Comparison of ENCODE assay signal across 8 cellular contexts in genomic region chr1:236794585-236795034, GRCh38. TPM values are rescaled to one million over a fixed set of nuclear protein-coding genes. Genes with fewer than 3 reads are reported as not detected.
DNase-seq lines count a peak whose midpoint lies in the region; ATAC-seq, FAIRE-seq and TF ChIP-seq lines count a peak whose summit lies in the region.

No MANE protein-coding gene starts in this region.

- H3K36me3 Mint-ChIP-seq in activated T-cell treated with anti-CD3 and anti-CD28 coated beads, Interleukin-2, amount 50 U/mL, for 4 hours (ENCODE audit: insufficient read depth), result no peaks in the 10 kb centered on the region

- no peak for FAIRE-seq in HepG2 (lab: Jason Lieb, UNC)

- peak overlapping the region; percentile 84 for H3K4me3 Mint-ChIP-seq in activated T-cell treated with anti-CD3 and anti-CD28 coated beads, Interleukin-2, amount 50 U/mL, for 4 hours

- POLR2A ChIA-PET in HepG2 (lab: Yijun Ruan, JAX), result interaction anchor here (0.8 to 3.8 kb wide), 12 partner anchors 9 to 190 kb away, joined by 3 to 39 read pairs (median 6); partner anchors contain the start of gene HEATR1

- peak overlapping the region in 3 of 5 donors; percentile 48 to 94 (median 93) for H3K27ac ChIP-seq in adrenal gland
- H3K27ac ChIP-seq in HepG2 (ENCODE audit: extremely low read length, insufficient read depth, low read length), result peak overlapping the region; percentile 51
- H3K27ac ChIP-seq in tibial artery, result peak overlapping the region; percentile 93 to 97

- no peak for TF ChIP-seq RAD21 in HepG2 (CRISPR knock-in tag; IDR thresholded peaks at IDR 0.05)

- no peak for DNase-seq in activated T-cell treated with anti-CD3 and anti-CD28 coated beads, Interleukin-2, amount 50 U/mL, for 4 hours
- DNase-seq in activated T-cell treated with anti-CD3 and anti-CD28 coated beads, Interleukin-2, amount 50 U/mL, for 48 hours, result no peak
- DNase-seq in adrenal gland (no peak), HepG2 (ENCODE audit: low spot score) (no peak), tibial artery (no peak), NCI-H187 treated with DMSO at 0.1 percent for 48 hours (lab: John Stamatoyannopoulos, UW) (no peak), NCI-H1694 treated with DMSO at 0.1 percent for 48 hours (lab: John Stamatoyannopoulos, UW) (no peak)

- ATAC-seq in activated T-cell treated with anti-CD3 and anti-CD28 coated beads, Interleukin-2, amount 50 U/mL, for 4 hours, result no peak
- ATAC-seq in HepG2 (no peak), HG02571 (IDR thresholded peaks at IDR 0.05; ENCODE audit: unreplicated experiment) (no peak)

- TF ChIP-seq EP300 in HepG2 (IDR thresholded peaks at IDR 0.05; ENCODE audit: low read depth in 2 of 2, low read length in 2 of 2) (no peak), HepG2 (CRISPR knock-in tag; IDR thresholded peaks at IDR 0.05; ENCODE audit: borderline replicate concordance) (no peak)

- H3K4me1 Mint-ChIP-seq in activated T-cell treated with anti-CD3 and anti-CD28 coated beads, Interleukin-2, amount 50 U/mL, for 4 hours (ENCODE audit: low read depth), result peaks cover 26% of the 10 kb centered on the region

- no peak for TF ChIP-seq CTCF in adrenal gland (IDR thresholded peaks at IDR 0.05)
- TF ChIP-seq CTCF in HepG2 (CRISPR knock-in tag; IDR thresholded peaks at IDR 0.05), result no peak
- no peak for TF ChIP-seq CTCF in tibial artery (IDR thresholded peaks at IDR 0.05)

- in situ Hi-C loops in HepG2 (cut with HindIII; ENCODE audit: extremely low pct_ligation_motif_present, low pct_unique_long_range_greater_than_20kb), result no loop called here

- BruUV-seq in HepG2 (replicated peaks; lab: Mats Ljungman, UMichigan), result TSS peak; percentile 90

- intact Hi-C loops in adrenal gland (cut with DNase I), result no loop called here
- intact Hi-C loops in HepG2 (cut with micrococcal nuclease; ENCODE audit: unreplicated experiment), result loop anchor here (1.0 to 2.0 kb wide), 2 partner anchors 50 to 68 kb away; no protein-coding TSS in a partner anchor
- intact Hi-C loops in tibial artery (cut with DNase I; ENCODE audit: low total_unique reads), result no loop called here

- CTCF ChIA-PET in HepG2 (lab: Yijun Ruan, JAX; ENCODE audit: low intra/inter-chr PET ratio, low total read pairs), result no interaction called here

- H3K9ac ChIP-seq in HepG2 (ENCODE audit: insufficient read depth, low read depth, low read length), result peak overlapping the region; percentile 66

- H3K9me3 ChIP-seq in adrenal gland (replicated peaks in 1 of 3) (no peaks in the 10 kb centered on the region), HepG2 (ENCODE audit: low read length) (no peaks in the 10 kb centered on the region), tibial artery (no peaks in the 10 kb centered on the region)

- H3K9me3 Mint-ChIP-seq in activated T-cell treated with anti-CD3 and anti-CD28 coated beads, Interleukin-2, amount 50 U/mL, for 4 hours, result no peaks in the 10 kb centered on the region

- H3K4me3 ChIP-seq in adrenal gland (peak overlapping the region in 2 of 4 donors; percentile 68 to 86), HepG2 (replicated peaks in 1 of 3; ENCODE audit: insufficient read depth in 1 of 3, low read depth in 2 of 3, low read length in 3 of 3) (peak overlapping the region; percentile 61 to 87 (median 86)), tibial artery (peak overlapping the region; percentile 86 to 89)

- H3K4me1 ChIP-seq in adrenal gland (replicated peaks in 1 of 2), result peaks cover 7 to 30% of the 10 kb centered on the region in 2 donors
- H3K4me1 ChIP-seq in HepG2 (ENCODE audit: insufficient read depth, low read length), result peaks cover 35% of the 10 kb centered on the region
- H3K4me1 ChIP-seq in tibial artery, result peaks cover 0 to 32% (median 13%) of the 10 kb centered on the region in 4 donors

- no peaks in the 10 kb centered on the region for H3K36me3 ChIP-seq in adrenal gland (replicated peaks in 1 of 2)
- H3K36me3 ChIP-seq in HepG2 (replicated peaks in 1 of 2; ENCODE audit: control insufficient read depth in 1 of 2, insufficient read depth in 2 of 2, low read length in 2 of 2), result no peaks in the 10 kb centered on the region
- H3K36me3 ChIP-seq in tibial artery, result no peaks in the 10 kb centered on the region

- no peaks in the 10 kb centered on the region for H4K20me1 ChIP-seq in HepG2 (ENCODE audit: insufficient read depth, low read length)

- WGBS in adrenal gland, 4 donors, result 11 to 28% (median 13%) methylated on average over 7 to 11 of the region's 11 CpGs
- WGBS in HepG2 (ENCODE audit: low lambda C conversion rate), result 2% methylated on average over 11 of the region's 11 CpGs

- H3K27me3 ChIP-seq in adrenal gland, result no peaks in the 10 kb centered on the region
- H3K27me3 ChIP-seq in HepG2 (ENCODE audit: control insufficient read depth in 1 of 2, insufficient read depth in 2 of 2, low read length in 2 of 2), result no peaks in the 10 kb centered on the region
- H3K27me3 ChIP-seq in tibial artery, result no peaks in the 10 kb centered on the region

- peak overlapping the region; percentile 98 for H3K4me2 ChIP-seq in HepG2 (ENCODE audit: low read depth, low read length)

- TF ChIP-seq POLR2A in adrenal gland (IDR thresholded peaks at IDR 0.05) (no peak), HepG2 (IDR thresholded peaks at IDR 0.05; ENCODE audit: insufficient read depth in 1 of 2, low read depth in 2 of 2, low read length in 2 of 2) (no peak)

- peaks cover 5% of the 10 kb centered on the region for H3K27me3 Mint-ChIP-seq in activated T-cell treated with anti-CD3 and anti-CD28 coated beads, Interleukin-2, amount 50 U/mL, for 4 hours (ENCODE audit: low read depth)

- peaks cover 39% of the 10 kb centered on the region for H3K79me2 ChIP-seq in HepG2 (ENCODE audit: insufficient read depth, low read length)

- H2AFZ ChIP-seq in HepG2 (ENCODE audit: low read length), result peak overlapping the region; percentile 95

TF ChIP-seq in HepG2, 621 proteins besides CTCF, POLR2A, EP300 and RAD21 (continues in another document):
- TF ChIP-seq ZNF264 (CRISPR knock-in tag; IDR thresholded peaks at IDR 0.05) (peak; percentile 41; the same call in 1 of the 2 replicates), ZNF17 (CRISPR knock-in tag; IDR thresholded peaks at IDR 0.05) (no peak), EHMT2 (IDR thresholded peaks at IDR 0.05; ENCODE audit: borderline replicate concordance, low read depth, low read length) (0 out of 2 replicates have a peak, but pooled peaks have one; percentile 70), THAP11 (CRISPR knock-in tag; IDR thresholded peaks at IDR 0.05) (no peak), ZNF331 (CRISPR knock-in tag; IDR thresholded peaks at IDR 0.05) (peak; percentile 56; the same call in 1 of the 2 replicates), PITX1 (CRISPR knock-in tag; IDR thresholded peaks at IDR 0.05) (no peak), MAFF (IDR thresholded peaks at IDR 0.05; ENCODE audit: low read depth, low read length) (0 out of 2 replicates have a peak, but pooled peaks have one; percentile 18), ZNF24 (IDR thresholded peaks at IDR 0.05) (0 out of 2 replicates have a peak, but pooled peaks have one; percentile 34), ZNF652 (CRISPR knock-in tag; IDR thresholded peaks at IDR 0.05; ENCODE audit: borderline replicate concordance, low read depth) (peak; percentile 94), ATF2 (CRISPR knock-in tag; IDR thresholded peaks at IDR 0.05) (peak; percentile 58; the same call in 1 of the 2 replicates), ZNF138 (CRISPR knock-in tag; IDR thresholded peaks at IDR 0.05; ENCODE audit: low read depth) (0 out of 2 replicates have a peak, but pooled peaks have one; percentile 8), TOPORS (CRISPR knock-in tag; IDR thresholded peaks at IDR 0.05) (no peak), SAFB2 (CRISPR knock-in tag; IDR thresholded peaks at IDR 0.05; ENCODE audit: borderline replicate concordance, low read depth) (no peak; the same call in 1 of the 2 replicates), ZNF773 (CRISPR knock-in tag; IDR thresholded peaks at IDR 0.05; ENCODE audit: borderline replicate concordance) (no peak)

RNA-seq across cellular contexts. Expression of gene MTR, which starts 0.5 kb away (rescaled TPM):
- total RNA-seq in activated T-cell treated with anti-CD3 and anti-CD28 coated beads, Interleukin-2, amount 50 U/mL, for 4 hours, result 10 to 100 TPM; 34.2 to 40.1 (median 39.0) TPM
- total RNA-seq in adrenal gland, result 10 to 100 TPM; 17.2 to 41.9 (median 27.9) TPM
- 10 to 100 TPM in 1 of 3 donors, 1 to 10 TPM in 2; 7.8 to 11.8 (median 9.3) TPM for polyA plus RNA-seq in adrenal gland
- 36.1 and 51.6 TPM in 2 replicates for total RNA-seq in HepG2 (2016; rRNA removed; fragmentation: Illumina TruSeq; extraction: Trizol)
- total RNA-seq in HepG2 (2016; cell fraction: cytosol; rRNA removed; fragmentation: Illumina TruSeq; extraction: Trizol; ENCODE audit: low read depth), result 12.0 and 14.3 TPM in 2 replicates
- total RNA-seq in HepG2 (2016; cell fraction: insoluble cytoplasmic fraction; rRNA removed; fragmentation: Illumina TruSeq; extraction: Trizol), result 32.8 and 45.8 TPM in 2 replicates
- total RNA-seq in HepG2 (2016; cell fraction: membrane; rRNA removed; fragmentation: Illumina TruSeq; extraction: Trizol), result 9.2 and 11.7 TPM in 2 replicates
- total RNA-seq in HepG2 (2016; cell fraction: nucleus; rRNA removed; fragmentation: Illumina TruSeq; extraction: Trizol), result 34.1 and 35.4 TPM in 2 replicates
- 14.4 and 16.3 TPM in 2 replicates for polyA plus RNA-seq in HepG2 (2011; rRNA removed)
- 6.7 and 8.5 TPM in 2 replicates for polyA plus RNA-seq in HepG2 (2011; cell fraction: cytosol; rRNA removed)
- 20.7 and 23.7 TPM in 2 replicates for polyA plus RNA-seq in HepG2 (2011; cell fraction: nucleus; rRNA removed)
- 13.2 and 25.7 TPM in 2 replicates for polyA plus RNA-seq in HepG2 (2012)
- polyA plus RNA-seq in HepG2 (2016; cell fraction: cytosol; fragmentation: Illumina TruSeq; extraction: Trizol; ENCODE audit: low read depth), result 0.38 and 0.40 TPM in 2 replicates
- 13.0 and 15.2 TPM in 2 replicates for polyA plus RNA-seq in HepG2 (2016; cell fraction: insoluble cytoplasmic fraction; fragmentation: Illumina TruSeq; extraction: Trizol; ENCODE audit: low read depth)
- polyA plus RNA-seq in HepG2 (2016; cell fraction: membrane; fragmentation: Illumina TruSeq; extraction: Trizol; ENCODE audit: low read depth), result 1.4 and 1.5 TPM in 2 replicates
- 23.5 and 24.6 TPM in 2 replicates for polyA plus RNA-seq in HepG2 (2016; cell fraction: nucleus; fragmentation: Illumina TruSeq; extraction: Trizol; ENCODE audit: insufficient read depth, low read depth)
- polyA minus RNA-seq in HepG2 (2011; rRNA and poly(A)+ RNA removed; ENCODE audit: low replicate concordance), result 22.9 and 26.2 TPM in 2 replicates
- polyA minus RNA-seq in HepG2 (2011; cell fraction: cytosol; rRNA and poly(A)+ RNA removed), result 29.8 and 33.5 TPM in 2 replicates
- 54.3 and 66.4 TPM in 2 replicates for polyA minus RNA-seq in HepG2 (2011; cell fraction: nucleus; rRNA and poly(A)+ RNA removed)
